Comparison of ENCODE assay signal across 22 cellular contexts in the genomic region with DNA sequence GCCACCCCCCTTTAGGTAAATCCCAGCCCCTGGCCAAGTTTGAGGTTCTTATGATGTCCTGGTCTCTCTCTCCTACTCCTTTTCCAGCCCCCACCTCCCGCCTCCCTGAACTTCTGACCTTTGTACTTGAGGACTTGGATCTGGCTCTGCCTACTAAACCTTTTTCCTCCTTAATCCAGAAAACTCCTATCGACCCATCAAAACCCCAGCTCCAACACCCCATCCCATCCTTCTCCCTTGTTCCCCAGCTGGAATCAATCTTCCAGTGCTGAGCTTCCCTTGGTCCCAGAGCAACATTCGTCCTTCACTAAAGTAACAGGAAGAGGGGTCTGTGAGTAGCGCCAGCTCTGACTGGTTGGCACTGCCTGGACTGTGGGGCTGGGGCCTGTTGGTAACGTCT. TPM values are rescaled to one million over a fixed set of nuclear protein-coding genes. Genes with fewer than 3 reads are reported as not detected.
DNase-seq lines count a peak whose midpoint lies in the region; ATAC-seq, FAIRE-seq and TF ChIP-seq lines count a peak whose summit lies in the region.
"Had no signal": no experiment of that assay in that cellular context is flagged by ENCODE, and none has a peak within 500 bp of the region (broad histone marks: within the 10 kb centered on the region; RNA-seq: fewer than 3 reads in every experiment).

No MANE protein-coding gene starts in this region.

- H3K36me3 Mint-ChIP-seq in GM23338 (ENCODE audit: low read depth), result peaks cover 63% of the 10 kb centered on the region
- peaks cover 46% of the 10 kb centered on the region for H3K36me3 Mint-ChIP-seq in nephron progenitor cell (ENCODE audit: low read depth)

- WGBS in GM12878 (ENCODE audit: insufficient coverage, insufficient replicate concordance, low lambda C conversion rate, missing lambda C conversion rate), result 99% methylated on average over 5 of the region's 5 CpGs

- H3K4me3 Mint-ChIP-seq in GM23338 (no peak overlapping the region), nephron progenitor cell (no peak overlapping the region)
- H3K4me3 Mint-ChIP-seq: activated CD4-positive, alpha-beta T cell treated with anti-CD3 and anti-CD28 coated beads, Interleukin-2, amount 10 ng/mL, durations not matched to agents 24 days and 14 days; activated naive CD8-positive, alpha-beta T cell; CD4-positive, CD25-positive, alpha-beta regulatory T cell; T-helper 1 cell treated with Interleukin-12 subunit alpha and Interleukin-12 subunit beta and Interleukin-4 antibody, amounts not matched to agents 30 μg/mL and 1 μg/mL, for 36 hours had no signal

- H3K27ac Mint-ChIP-seq in GM23338 (peak overlapping the region; percentile 85), nephron progenitor cell (peak overlapping the region; percentile 92)
- H3K27ac Mint-ChIP-seq: activated CD4-positive, alpha-beta T cell treated with anti-CD3 and anti-CD28 coated beads, Interleukin-2, amount 10 ng/mL, durations not matched to agents 24 days and 14 days; activated naive CD8-positive, alpha-beta T cell; CD4-positive, CD25-positive, alpha-beta regulatory T cell; T-helper 1 cell treated with Interleukin-12 subunit alpha and Interleukin-12 subunit beta and Interleukin-4 antibody, amounts not matched to agents 30 μg/mL and 1 μg/mL, for 36 hours had no signal

- SMC1A ChIA-PET in GM12878 (lab: Charles Lee; ENCODE audit: uncharacterized antibody, unreplicated experiment), result no interaction called here

- H3K27ac ChIP-seq in BLaER1 (peak overlapping the region; percentile 68), GM23338 (ENCODE audit: low read depth) (no peak overlapping the region), GM12878 (ENCODE audit: control insufficient read depth, insufficient read depth) (no peak overlapping the region), kidney (ENCODE audit: low read depth in 2 of 2, low read length in 2 of 2) (no peak overlapping the region)
- H3K27ac ChIP-seq: epithelial cell of prostate, heart left ventricle, SJSA1 had no signal

- H3K4me3 ChIP-seq in BLaER1 (no peak overlapping the region), GM23338 (no peak overlapping the region), GM12878 (no peak overlapping the region), kidney (ENCODE audit: low read length in 2 of 2) (no peak overlapping the region)
- H3K4me3 ChIP-seq: heart left ventricle, SJSA1, smooth muscle cell had no signal

- H3K9me3 ChIP-seq in BLaER1 (no peaks in the 10 kb centered on the region), GM12878 (replicated peaks; ENCODE audit: control insufficient read depth, insufficient read depth, low read length) (no peaks in the 10 kb centered on the region), kidney (ENCODE audit: control insufficient read depth in 1 of 2, low read length in 2 of 2) (no peaks in the 10 kb centered on the region)
- H3K9me3 ChIP-seq: heart left ventricle, SJSA1 had no signal

- POLR2A ChIA-PET in GM12878 (lab: Charles Lee), result interaction anchor here (0.6 kb wide), 1 partner anchor 34 kb away, joined by 4 read pairs; no protein-coding TSS in a partner anchor

- peak overlapping the region; percentile 75 for H3K4me2 ChIP-seq in BLaER1
- H3K4me2 ChIP-seq in GM23338, result no peak overlapping the region
- H3K4me2 ChIP-seq in GM12878 (ENCODE audit: control insufficient read depth, insufficient read depth), result no peak overlapping the region
- H3K4me2 ChIP-seq: smooth muscle cell had no signal

- H3K27me3 ChIP-seq in BLaER1 (0 out of 2 replicates have a peak, but pooled peaks cover 3% of the 10 kb centered on the region), GM23338 (ENCODE audit: insufficient read depth) (no peaks in the 10 kb centered on the region), GM12878 (replicated peaks in 1 of 2; ENCODE audit: control insufficient read depth in 2 of 2, insufficient read depth in 2 of 2, low read length in 1 of 2) (no peaks in the 10 kb centered on the region)
- H3K27me3 ChIP-seq: heart left ventricle, SJSA1 had no signal

- no peak for TF ChIP-seq RAD21 in GM12878 (IDR thresholded peaks at IDR 0.05; ENCODE audit: insufficient read depth, low read depth, low read length)

- H3K4me1 ChIP-seq in BLaER1 (peaks cover 98% of the 10 kb centered on the region), GM23338 (ENCODE audit: insufficient read depth) (no peaks in the 10 kb centered on the region), GM12878 (ENCODE audit: control insufficient read depth, insufficient read depth, low read length) (no peaks in the 10 kb centered on the region), kidney (ENCODE audit: control insufficient read depth in 1 of 2, insufficient read depth in 1 of 2, low read depth in 1 of 2, low read length in 2 of 2) (no peaks in the 10 kb centered on the region)
- H3K4me1 ChIP-seq: SJSA1 had no signal

- H3K36me3 ChIP-seq in BLaER1, result peaks cover 99% of the 10 kb centered on the region
- peaks cover 11% of the 10 kb centered on the region for H3K36me3 ChIP-seq in GM23338 (ENCODE audit: insufficient read depth)
- peaks cover 23 to 49% of the 10 kb centered on the region in 2 experiments for H3K36me3 ChIP-seq in GM12878 (ENCODE audit: control insufficient read depth in 2 of 2, insufficient read depth in 2 of 2, low read length in 1 of 2)
- no peaks in the 10 kb centered on the region for H3K36me3 ChIP-seq in kidney (ENCODE audit: control insufficient read depth in 1 of 2, insufficient read depth in 2 of 2, low read length in 2 of 2)

- H3K9me3 Mint-ChIP-seq in GM23338, result peaks cover 3% of the 10 kb centered on the region; the same call in 1 of the 3 replicates
- no peaks in the 10 kb centered on the region for H3K9me3 Mint-ChIP-seq in nephron progenitor cell
- H3K9me3 Mint-ChIP-seq: activated CD4-positive, alpha-beta T cell treated with anti-CD3 and anti-CD28 coated beads, Interleukin-2, amount 10 ng/mL, durations not matched to agents 24 days and 14 days; CD4-positive, CD25-positive, alpha-beta regulatory T cell; T-helper 1 cell treated with Interleukin-12 subunit alpha and Interleukin-12 subunit beta and Interleukin-4 antibody, amounts not matched to agents 30 μg/mL and 1 μg/mL, for 36 hours had no signal

- peaks cover 9% of the 10 kb centered on the region for H3K79me2 ChIP-seq in GM23338 (replicated peaks; ENCODE audit: insufficient read depth)
- no peaks in the 10 kb centered on the region for H3K79me2 ChIP-seq in GM12878 (ENCODE audit: control insufficient read depth, insufficient read depth, low read length)

- peaks cover 100% of the 10 kb centered on the region for H4K20me1 ChIP-seq in BLaER1
- peaks cover 19% of the 10 kb centered on the region for H4K20me1 ChIP-seq in GM23338 (replicated peaks; ENCODE audit: insufficient read depth)
- no peaks in the 10 kb centered on the region for H4K20me1 ChIP-seq in GM12878 (ENCODE audit: control insufficient read depth, insufficient read depth)

- no peak for DNase-seq in GM23338 (ENCODE audit: low spot score)
- DNase-seq in GM12878 (ENCODE audit: low read depth, low spot score), result no peak
- no peak for DNase-seq in nephron progenitor cell
- DNase-seq in kidney, result no peak
- DNase-seq in left lobe of liver (ENCODE audit: low spot score), result no peak
- DNase-seq: activated CD4-positive, alpha-beta T cell treated with anti-CD3 and anti-CD28 coated beads, Interleukin-2, amount 10 ng/mL, durations not matched to agents 24 days and 14 days; CD4-positive, CD25-positive, alpha-beta regulatory T cell; cerebellar nuclear complex; heart left ventricle; MV-4-11; NCI-H2171 treated with DMSO at 0.1 percent for 48 hours; NCI-H526; occipital lobe; stimulated activated CD4-positive, alpha-beta T cell treated with anti-CD3 and anti-CD28 coated beads, Interleukin-2, amount 100 ng/mL, for 24 hours had no signal

- no peak for TF ChIP-seq EP300 in GM12878 (IDR thresholded peaks at IDR 0.05; ENCODE audit: borderline replicate concordance in 1 of 2, control insufficient read depth in 1 of 2, low read depth in 2 of 2, low read length in 2 of 2)

- intact Hi-C loops in GM12878 (cut with micrococcal nuclease; ENCODE audit: unreplicated experiment), result no loop called here
- intact Hi-C loops in kidney (cut with DNase I), result no loop called here

- no peak overlapping the region for H2AFZ ChIP-seq in GM23338
- H2AFZ ChIP-seq in GM12878 (ENCODE audit: control insufficient read depth, low read depth, low read length), result no peak overlapping the region

- peak; percentile 43; the same call in 1 of the 2 replicates for TF ChIP-seq POLR2A in GM12878 (IDR thresholded peaks at IDR 0.05; ENCODE audit: low read depth, low read length)

- BruUV-seq in GM12878 (replicated peaks; lab: Mats Ljungman, UMichigan), result no TSS peak

- H3F3A ChIP-seq in GM23338 (replicated peaks; ENCODE audit: low read depth), result peaks cover 16% of the 10 kb centered on the region; the same call in 1 of the 2 replicates

- CTCF ChIA-PET in GM12878 (lab: Yijun Ruan, JAX), result no interaction called here

- in situ Hi-C loops in GM12878 (cut with MboI), result no loop called here

- FAIRE-seq in GM12878 (lab: Jason Lieb, UNC) (no peak), kidney (lab: Jason Lieb, UNC) (no peak)
- FAIRE-seq: HTR-8/SVneo had no signal

- H3K9ac ChIP-seq in BLaER1 (peak overlapping the region; percentile 48), GM12878 (ENCODE audit: control insufficient read depth, insufficient read depth, low read length) (no peak overlapping the region), kidney (ENCODE audit: low read length in 2 of 2) (no peak overlapping the region)

- H3K9me2 ChIP-seq in GM23338 (ENCODE audit: insufficient read depth), result no peaks in the 10 kb centered on the region

- TF ChIP-seq CTCF in GM23338 (conservative IDR thresholded peaks at IDR 0.05; ENCODE audit: low read depth in 2 of 2) (no peak), GM12878 (IDR thresholded peaks at IDR 0.05 in 2 of 3, conservative IDR thresholded peaks at IDR 0.05 in 1 of 3; ENCODE audit: control insufficient read depth in 2 of 3, extremely low read depth in 1 of 3, insufficient read depth in 1 of 3, low read depth in 3 of 3, low read length in 3 of 3) (no peak), nephron progenitor cell (IDR thresholded peaks at IDR 0.05) (no peak), kidney (IDR thresholded peaks at IDR 0.05; ENCODE audit: borderline replicate concordance, extremely low read depth, insufficient read depth) (no peak)

- H3K27me3 Mint-ChIP-seq in GM23338 (ENCODE audit: insufficient read depth, low read depth, poor library complexity) (peaks cover 26% of the 10 kb centered on the region), nephron progenitor cell (ENCODE audit: low read depth, poor library complexity) (peaks cover 3% of the 10 kb centered on the region)
- H3K27me3 Mint-ChIP-seq: activated CD4-positive, alpha-beta T cell treated with anti-CD3 and anti-CD28 coated beads, Interleukin-2, amount 10 ng/mL, durations not matched to agents 24 days and 14 days; activated naive CD8-positive, alpha-beta T cell; CD4-positive, CD25-positive, alpha-beta regulatory T cell had no signal

- ATAC-seq in GM23338 (no peak), GM12878 (no peak), HG03521 (IDR thresholded peaks at IDR 0.05; ENCODE audit: unreplicated experiment) (no peak), left lobe of liver (no peak)
- ATAC-seq: heart left ventricle had no signal

- RAD21 ChIA-PET in GM12878 (lab: Charles Lee; ENCODE audit: unreplicated experiment), result no interaction called here

- peaks cover 18% of the 10 kb centered on the region for H3K4me1 Mint-ChIP-seq in GM23338
- H3K4me1 Mint-ChIP-seq in nephron progenitor cell, result peaks cover 15% of the 10 kb centered on the region

RNA-seq across cellular contexts. Expression of gene UQCR11, which starts 17.3 kb away (rescaled TPM):
- total RNA-seq in GM23338 (2014; rRNA removed; shearing (Covaris generic)), result 35.3 and 46.4 TPM in 2 replicates
- polyA plus RNA-seq in GM23338 (2016; fragmentation: Nextera tagmentation; extraction: Ambion mirVana), result 413 and 414 TPM in 2 replicates
- 26.2 and 28.8 TPM in 2 replicates for total RNA-seq in GM12878 (2013; cell fraction: nucleolus; rRNA removed)
- 107 and 113 TPM in 2 replicates for total RNA-seq in GM12878 (2014; rRNA removed)
- 28.6 and 30.2 TPM in 2 replicates for total RNA-seq in GM12878 (2014; rRNA removed; fragmentation: Illumina TruSeq; extraction: Trizol)
- 223 and 247 TPM in 2 replicates for total RNA-seq in GM12878 (2021)
- polyA plus RNA-seq in GM12878 (2011; ENCODE audit: low read depth), result 21.7 TPM
- polyA plus RNA-seq in GM12878 (2011; rRNA removed), result 191 and 219 TPM in 2 replicates
- 138 and 274 TPM in 2 replicates for polyA plus RNA-seq in GM12878 (2011; cell fraction: cytosol; rRNA removed)
- polyA plus RNA-seq in GM12878 (2011; cell fraction: nucleus; rRNA removed), result 79.3 and 87.4 TPM in 2 replicates
- polyA plus RNA-seq in GM12878 (2012), result 111 and 143 TPM in 2 replicates
- 15.8 and 29.0 TPM in 2 replicates for polyA plus RNA-seq in GM12878 (2014; fragmentation: Illumina TruSeq; extraction: Trizol)
- polyA plus RNA-seq in GM12878 (2014; fragmentation: Nextera tagmentation; extraction: Ambion mirVana), result 100 to 1,000 TPM; 166 to 418 TPM
- 146 and 157 TPM in 2 replicates for polyA plus RNA-seq in GM12878 (2014; rRNA removed)
- polyA plus RNA-seq in GM12878 (2016; fragmentation: Nextera tagmentation; extraction: Ambion mirVana), result 100 to 1,000 TPM; 520 to 586 TPM
- 13.8 and 24.5 TPM in 2 replicates for polyA minus RNA-seq in GM12878 (2011; rRNA and poly(A)+ RNA removed)
- polyA minus RNA-seq in GM12878 (2011; cell fraction: cytosol; rRNA and poly(A)+ RNA removed), result 18.3 and 26.5 TPM in 2 replicates
- 12.0 and 23.8 TPM in 2 replicates for polyA minus RNA-seq in GM12878 (2011; cell fraction: nucleus; rRNA and poly(A)+ RNA removed)
- 200 TPM for total RNA-seq in kidney
- 777 TPM for polyA plus RNA-seq in kidney (ENCODE audit: insufficient read depth, low read depth, low replicate concordance)
- total RNA-seq in left lobe of liver, result 220 TPM

RNA-seq across cellular contexts. Expression of gene TCF3, which starts 29.9 kb away (rescaled TPM):
- 250 and 383 TPM in 2 replicates for total RNA-seq in GM23338 (2014; rRNA removed; shearing (Covaris generic))
- 166 and 186 TPM in 2 replicates for polyA plus RNA-seq in GM23338 (2016; fragmentation: Nextera tagmentation; extraction: Ambion mirVana)
- 89.3 and 101 TPM in 2 replicates for total RNA-seq in GM12878 (2013; cell fraction: nucleolus; rRNA removed)
- total RNA-seq in GM12878 (2014; rRNA removed), result 147 and 165 TPM in 2 replicates
- 65.3 and 81.4 TPM in 2 replicates for total RNA-seq in GM12878 (2014; rRNA removed; fragmentation: Illumina TruSeq; extraction: Trizol)
- 262 and 282 TPM in 2 replicates for total RNA-seq in GM12878 (2021)
- 129 TPM for polyA plus RNA-seq in GM12878 (2011; ENCODE audit: low read depth)
- 52.4 and 65.0 TPM in 2 replicates for polyA plus RNA-seq in GM12878 (2011; rRNA removed)
- polyA plus RNA-seq in GM12878 (2011; cell fraction: cytosol; rRNA removed), result 82.5 and 151 TPM in 2 replicates
- polyA plus RNA-seq in GM12878 (2011; cell fraction: nucleus; rRNA removed), result 292 and 390 TPM in 2 replicates
- polyA plus RNA-seq in GM12878 (2012), result 223 and 266 TPM in 2 replicates
- polyA plus RNA-seq in GM12878 (2014; fragmentation: Illumina TruSeq; extraction: Trizol), result 32.7 and 76.5 TPM in 2 replicates
- 10 to 100 TPM in 1 of 2 experiments, 1 to 10 TPM in 1; 6.7 to 24.0 TPM for polyA plus RNA-seq in GM12878 (2014; fragmentation: Nextera tagmentation; extraction: Ambion mirVana)
- 191 and 239 TPM in 2 replicates for polyA plus RNA-seq in GM12878 (2014; rRNA removed)
- polyA plus RNA-seq in GM12878 (2016; fragmentation: Nextera tagmentation; extraction: Ambion mirVana), result 10 to 100 TPM; 50.6 to 58.3 TPM
- polyA minus RNA-seq in GM12878 (2011; rRNA and poly(A)+ RNA removed), result 24.4 and 53.7 TPM in 2 replicates
- 50.1 and 67.3 TPM in 2 replicates for polyA minus RNA-seq in GM12878 (2011; cell fraction: cytosol; rRNA and poly(A)+ RNA removed)
- polyA minus RNA-seq in GM12878 (2011; cell fraction: nucleus; rRNA and poly(A)+ RNA removed), result 29.3 and 52.0 TPM in 2 replicates
- total RNA-seq in kidney, result 50.2 TPM
- 20.3 TPM for polyA plus RNA-seq in kidney (ENCODE audit: insufficient read depth, low read depth, low replicate concordance)
- 14.2 TPM for total RNA-seq in left lobe of liver

RNA-seq across cellular contexts. Expression of gene MBD3, which starts 29.9 kb away (rescaled TPM):
- 103 and 118 TPM in 2 replicates for total RNA-seq in GM23338 (2014; rRNA removed; shearing (Covaris generic))
- polyA plus RNA-seq in GM23338 (2016; fragmentation: Nextera tagmentation; extraction: Ambion mirVana) (27.6 and 28.5 TPM in 2 replicates), GM12878 (2011; rRNA removed) (10.2 and 21.8 TPM in 2 replicates), GM12878 (2014; fragmentation: Illumina TruSeq; extraction: Trizol) (2.9 and 6.6 TPM in 2 replicates), GM12878 (2014; fragmentation: Nextera tagmentation; extraction: Ambion mirVana) (1 to 10 TPM in 1 of 2 experiments, under 1 TPM in 1; 0.13 to 1.7 TPM), GM12878 (2014; rRNA removed) (91.0 and 117 TPM in 2 replicates), GM12878 (2016; fragmentation: Nextera tagmentation; extraction: Ambion mirVana) (10 to 100 TPM; 22.0 to 40.2 TPM), kidney (ENCODE audit: insufficient read depth, low read depth, low replicate concordance) (76.1 TPM)
- 37.4 and 45.4 TPM in 2 replicates for total RNA-seq in GM12878 (2013; cell fraction: nucleolus; rRNA removed)
- total RNA-seq in GM12878 (2014; rRNA removed) (93.6 and 105 TPM in 2 replicates), GM12878 (2014; rRNA removed; fragmentation: Illumina TruSeq; extraction: Trizol) (16.7 and 21.0 TPM in 2 replicates), GM12878 (2021) (95.9 and 107 TPM in 2 replicates), kidney (62.5 TPM), left lobe of liver (40.3 TPM)
- 8.0 TPM for polyA plus RNA-seq in GM12878 (2011; ENCODE audit: low read depth)
- 40.6 and 75.9 TPM in 2 replicates for polyA plus RNA-seq in GM12878 (2011; cell fraction: cytosol; rRNA removed)
- polyA plus RNA-seq in GM12878 (2011; cell fraction: nucleus; rRNA removed), result 66.8 and 112 TPM in 2 replicates
- 39.0 and 47.6 TPM in 2 replicates for polyA plus RNA-seq in GM12878 (2012)
- polyA minus RNA-seq in GM12878 (2011; rRNA and poly(A)+ RNA removed), result 27.1 and 50.4 TPM in 2 replicates
- 25.1 and 31.5 TPM in 2 replicates for polyA minus RNA-seq in GM12878 (2011; cell fraction: cytosol; rRNA and poly(A)+ RNA removed)
- polyA minus RNA-seq in GM12878 (2011; cell fraction: nucleus; rRNA and poly(A)+ RNA removed), result 11.4 and 26.6 TPM in 2 replicates

RNA-seq across cellular contexts. Expression of gene MEX3D, which starts 54.4 kb away (rescaled TPM):
- 78.1 and 94.9 TPM in 2 replicates for total RNA-seq in GM23338 (2014; rRNA removed; shearing (Covaris generic))
- polyA plus RNA-seq in GM23338 (2016; fragmentation: Nextera tagmentation; extraction: Ambion mirVana) (12.4 and 12.5 TPM in 2 replicates), GM12878 (2011; rRNA removed) (0.55 and 0.87 TPM in 2 replicates), GM12878 (2014; fragmentation: Illumina TruSeq; extraction: Trizol) (0.43 TPM in 2 replicates), GM12878 (2014; fragmentation: Nextera tagmentation; extraction: Ambion mirVana) (1 to 10 TPM in 1 of 2 experiments, under 1 TPM in 1; 0.42 to 1.6 TPM), GM12878 (2014; rRNA removed) (3.3 and 3.6 TPM in 2 replicates), GM12878 (2016; fragmentation: Nextera tagmentation; extraction: Ambion mirVana) (under 1 TPM; 0.18 to 0.63 TPM), kidney (ENCODE audit: insufficient read depth, low read depth, low replicate concordance) (5.4 TPM)
- total RNA-seq in GM12878 (2013; cell fraction: nucleolus; rRNA removed), result 0.75 and 0.95 TPM in 2 replicates
- total RNA-seq in GM12878 (2014; rRNA removed) (4.3 and 5.7 TPM in 2 replicates), GM12878 (2014; rRNA removed; fragmentation: Illumina TruSeq; extraction: Trizol) (0.76 and 1.2 TPM in 2 replicates), GM12878 (2021) (6.1 and 6.8 TPM in 2 replicates), kidney (19.3 TPM), left lobe of liver (11.4 TPM)
- 0.22 TPM for polyA plus RNA-seq in GM12878 (2011; ENCODE audit: low read depth)
- polyA plus RNA-seq in GM12878 (2011; cell fraction: cytosol; rRNA removed), result 1.0 and 2.9 TPM in 2 replicates
- polyA plus RNA-seq in GM12878 (2011; cell fraction: nucleus; rRNA removed), result 0.96 and 2.0 TPM in 2 replicates
- 1.9 and 2.2 TPM in 2 replicates for polyA plus RNA-seq in GM12878 (2012)
- 0.22 and 0.62 TPM in 2 replicates for polyA minus RNA-seq in GM12878 (2011; rRNA and poly(A)+ RNA removed)
- polyA minus RNA-seq in GM12878 (2011; cell fraction: cytosol; rRNA and poly(A)+ RNA removed), result 4.4 TPM in 2 replicates
- polyA minus RNA-seq in GM12878 (2011; cell fraction: nucleus; rRNA and poly(A)+ RNA removed), result 0.24 and 0.96 TPM in 2 replicates
